17 cellular contexts compared by ENCODE assay signal in genomic region chr2:84443477-84443876, GRCh38. TPM values are rescaled to one million over a fixed set of nuclear protein-coding genes. Genes with fewer than 3 reads are reported as not detected.
A peak's percentile ranks its signal among the peaks of the same experiment; 100 is the strongest.
DNase-seq lines count a peak whose midpoint lies in the region; ATAC-seq and TF ChIP-seq lines count a peak whose summit lies in the region.
"Had no signal": no experiment of that assay in that cellular context is flagged by ENCODE, and none has a peak within 500 bp of the region (broad histone marks: within the 10 kb centered on the region; RNA-seq: fewer than 3 reads in every experiment).

No MANE protein-coding gene starts in this region.

- no peak for ATAC-seq in activated T-helper 17 cell treated with anti-CD3 and anti-CD28 coated beads, Interleukin-2, amount 50 U/mL, for 72 hours (replicated peaks)
- ATAC-seq: lower lobe of right lung; PC-3; stimulated activated memory B cell treated with anti-CD40 and anti-IgM and Interleukin-4, amounts not matched to agents 10 μg/mL and 1 μg/mL and 100 μg/mL, for 72 hours had no signal

- peak overlapping the region; percentile 34 for H3K27ac Mint-ChIP-seq in activated T-cell treated with anti-CD3 and anti-CD28 coated beads, Interleukin-2, amount 50 U/mL, for 24 hours
- peak overlapping the region; percentile 67 for H3K27ac Mint-ChIP-seq in activated T-helper 17 cell treated with anti-CD3 and anti-CD28 coated beads, Interleukin-2, amount 50 U/mL, for 72 hours
- H3K27ac Mint-ChIP-seq: progenitor cell of endocrine pancreas; stimulated activated memory B cell treated with anti-CD40 and anti-IgM and Interleukin-4, amounts not matched to agents 10 μg/mL and 1 μg/mL and 100 μg/mL, for 72 hours had no signal

- no peaks in the 10 kb centered on the region for H3K9me2 ChIP-seq in MM.1S (replicated peaks; ENCODE audit: insufficient read depth, low read length)

- peaks cover 16% of the 10 kb centered on the region for H3K4me1 Mint-ChIP-seq in activated T-cell treated with anti-CD3 and anti-CD28 coated beads, Interleukin-2, amount 50 U/mL, for 24 hours (ENCODE audit: low read depth)
- H3K4me1 Mint-ChIP-seq in activated T-helper 17 cell treated with anti-CD3 and anti-CD28 coated beads, Interleukin-2, amount 50 U/mL, for 72 hours = peaks cover 10% of the 10 kb centered on the region

- H3K9ac ChIP-seq in MM.1S (ENCODE audit: low read length) = no peak overlapping the region

- H3K27me3 Mint-ChIP-seq in activated T-cell treated with anti-CD3 and anti-CD28 coated beads, Interleukin-2, amount 50 U/mL, for 24 hours = no peaks in the 10 kb centered on the region
- no peaks in the 10 kb centered on the region for H3K27me3 Mint-ChIP-seq in activated T-helper 17 cell treated with anti-CD3 and anti-CD28 coated beads, Interleukin-2, amount 50 U/mL, for 72 hours
- H3K27me3 Mint-ChIP-seq: activated CD4-positive, alpha-beta T cell treated with anti-CD3 and anti-CD28 coated beads, Interleukin-2, amount 10 ng/mL, durations not matched to agents 7 days and 5 days; naive B cell; progenitor cell of endocrine pancreas; stimulated activated memory B cell treated with anti-CD40 and anti-IgM and Interleukin-4, amounts not matched to agents 10 μg/mL and 1 μg/mL and 100 μg/mL, for 72 hours had no signal

- H3K36me3 Mint-ChIP-seq in activated T-cell treated with anti-CD3 and anti-CD28 coated beads, Interleukin-2, amount 50 U/mL, for 24 hours (ENCODE audit: low read depth) = peaks cover 92% of the 10 kb centered on the region
- H3K36me3 Mint-ChIP-seq in activated T-helper 17 cell treated with anti-CD3 and anti-CD28 coated beads, Interleukin-2, amount 50 U/mL, for 72 hours (ENCODE audit: low read depth) = peaks cover 98% of the 10 kb centered on the region

- TF ChIP-seq CTCF in MM.1S (IDR thresholded peaks at IDR 0.05; ENCODE audit: low read length) = no peak

- no peaks in the 10 kb centered on the region for H3F3A ChIP-seq in MM.1S (ENCODE audit: insufficient read depth, low read length)

- H2AFZ ChIP-seq in MM.1S (ENCODE audit: low read length) = no peak overlapping the region

- H3K4me3 Mint-ChIP-seq in activated T-cell treated with anti-CD3 and anti-CD28 coated beads, Interleukin-2, amount 50 U/mL, for 24 hours = no peak overlapping the region
- H3K4me3 Mint-ChIP-seq in activated T-helper 17 cell treated with anti-CD3 and anti-CD28 coated beads, Interleukin-2, amount 50 U/mL, for 72 hours = no peak overlapping the region
- H3K4me3 Mint-ChIP-seq: activated CD4-positive, alpha-beta T cell treated with anti-CD3 and anti-CD28 coated beads, Interleukin-2, amount 10 ng/mL, durations not matched to agents 7 days and 5 days; naive B cell; stimulated activated memory B cell treated with anti-CD40 and anti-IgM and Interleukin-4, amounts not matched to agents 10 μg/mL and 1 μg/mL and 100 μg/mL, for 72 hours had no signal

- no peaks in the 10 kb centered on the region for H3K9me3 ChIP-seq in MM.1S (replicated peaks; ENCODE audit: insufficient read depth, low read length)
- H3K9me3 ChIP-seq: lower lobe of right lung had no signal

- H3K36me3 ChIP-seq in MM.1S (replicated peaks; ENCODE audit: insufficient read depth, low read length) = peaks cover 12% of the 10 kb centered on the region; the same call in 1 of the 2 replicates

- H3K4me3 ChIP-seq in skeletal muscle cell (ENCODE audit: low read depth, low read length) (no peak overlapping the region), MM.1S (ENCODE audit: low read length) (no peak overlapping the region)
- H3K4me3 ChIP-seq: lower lobe of right lung had no signal

- H3K27me3 ChIP-seq in MM.1S (replicated peaks; ENCODE audit: insufficient read depth, low read length) = no peaks in the 10 kb centered on the region

- no peak overlapping the region for H3K4me2 ChIP-seq in MM.1S (ENCODE audit: low read depth, low read length)

- H3K27ac ChIP-seq in MM.1S (ENCODE audit: low read length) = no peak overlapping the region
- H3K27ac ChIP-seq: lower lobe of right lung had no signal

- H4K20me1 ChIP-seq in MM.1S (ENCODE audit: insufficient read depth, low read length) = no peaks in the 10 kb centered on the region

- H3K4me1 ChIP-seq in MM.1S (ENCODE audit: low read length) = no peaks in the 10 kb centered on the region
- H3K4me1 ChIP-seq: lower lobe of right lung had no signal

- peaks cover 14% of the 10 kb centered on the region; the same call in 1 of the 2 replicates for H3K79me2 ChIP-seq in MM.1S (ENCODE audit: low read length)

- DNase-seq in activated T-cell treated with anti-CD3 and anti-CD28 coated beads, Interleukin-2, amount 50 U/mL, for 24 hours = no peak
- DNase-seq in activated T-cell treated with anti-CD3 and anti-CD28 coated beads, Interleukin-2, amount 50 U/mL, for 48 hours = no peak
- DNase-seq in fibroblast of peridontal ligament (ENCODE audit: extremely low read depth) (peak; percentile 19), skeletal muscle cell (ENCODE audit: low read depth) (peak; percentile 51), SW 1271 (lab: John Stamatoyannopoulos, UW) (no peak), MM.1S (no peak), NCI-H1105 treated with DMSO at 0.1 percent for 48 hours (lab: John Stamatoyannopoulos, UW) (no peak)
- DNase-seq: activated CD4-positive, alpha-beta T cell treated with anti-CD3 and anti-CD28 coated beads, Interleukin-2, amount 10 ng/mL, durations not matched to agents 7 days and 5 days; KBM-7; lower lobe of right lung; naive B cell; NCI-H1048; PC-3; stimulated activated CD4-positive, alpha-beta T cell treated with anti-CD3 and anti-CD28 coated beads, Interleukin-12 subunit alpha, Interleukin-12 subunit beta, amount 100 ng/mL, for 4 hours had no signal

- H3K9me3 Mint-ChIP-seq in activated T-cell treated with anti-CD3 and anti-CD28 coated beads, Interleukin-2, amount 50 U/mL, for 24 hours = no peaks in the 10 kb centered on the region
- no peaks in the 10 kb centered on the region for H3K9me3 Mint-ChIP-seq in activated T-helper 17 cell treated with anti-CD3 and anti-CD28 coated beads, Interleukin-2, amount 50 U/mL, for 72 hours
- H3K9me3 Mint-ChIP-seq: activated CD4-positive, alpha-beta T cell treated with anti-CD3 and anti-CD28 coated beads, Interleukin-2, amount 10 ng/mL, durations not matched to agents 7 days and 5 days; naive B cell; stimulated activated memory B cell treated with anti-CD40 and anti-IgM and Interleukin-4, amounts not matched to agents 10 μg/mL and 1 μg/mL and 100 μg/mL, for 72 hours had no signal

RNA-seq across cellular contexts. Expression of gene SUCLG1, which starts 15.6 kb away (rescaled TPM):
- total RNA-seq in activated T-helper 17 cell treated with anti-CD3 and anti-CD28 coated beads, Interleukin-2, amount 50 U/mL, for 72 hours = 10 to 100 TPM; 43.4 to 80.0 TPM

Comparison
In these comparisons a context has a peak if more than half of its experiments do, and no peak if none do; other contexts are left out.
1. DNase-seq: peak in fibroblast of peridontal ligament (single experiment) and skeletal muscle cell (single experiment); none in activated T-cell treated with anti-CD3 and anti-CD28 coated beads, Interleukin-2, amount 50 U/mL, for 24 hours (single experiment), activated T-cell treated with anti-CD3 and anti-CD28 coated beads, Interleukin-2, amount 50 U/mL, for 48 hours (0 of 2), SW 1271 (0 of 2), MM.1S (single experiment) and NCI-H1105 treated with DMSO at 0.1 percent for 48 hours (single experiment).